In genomic region chr11:35491231-35491871, GRCh38 we compare ENCODE assay signal across 15 cellular contexts. TPM values are rescaled to one million over a fixed set of nuclear protein-coding genes. Genes with fewer than 3 reads are reported as not detected.
A peak's percentile ranks its signal among the peaks of the same experiment; 100 is the strongest.
DNase-seq lines count a peak whose midpoint lies in the region; ATAC-seq and TF ChIP-seq lines count a peak whose summit lies in the region.
"Had no signal": no experiment of that assay in that cellular context is flagged by ENCODE, and none has a peak within 500 bp of the region (broad histone marks: within the 10 kb centered on the region; RNA-seq: fewer than 3 reads in every experiment).

No MANE protein-coding gene starts in this region.

- DNase-seq in AG08396 (ENCODE audit: low spot score) (peak; percentile 74), LHCN-M2 (ENCODE audit: low read depth) (peak; percentile 80), dedifferentiated amniotic fluid mesenchymal stem cell (ENCODE audit: extremely low spot score) (peak; percentile 94), UCSD-AML1 (lab: John Stamatoyannopoulos, UW; ENCODE audit: unreplicated experiment) (no peak), gastrocnemius medialis (no peak)
- DNase-seq: activated CD4-positive, alpha-beta T cell treated with anti-CD3 and anti-CD28 coated beads for 48 hours; endodermal cell; NCI-H2171 treated with DMSO at 0.1 percent for 48 hours; OCI-M1; stimulated activated CD4-positive, alpha-beta T cell treated with anti-CD3 and anti-CD28 coated beads, Interleukin-2, amount 100 ng/mL, for 24 hours had no signal

- H3K36me3 ChIP-seq in mesodermal cell (ENCODE audit: control insufficient read depth, insufficient read depth, low read length) (peaks cover 8% of the 10 kb centered on the region), gastrocnemius medialis (no peaks in the 10 kb centered on the region)
- H3K36me3 ChIP-seq: ascending aorta had no signal

- no peak for ATAC-seq in GM21390 (IDR thresholded peaks at IDR 0.05; ENCODE audit: unreplicated experiment)
- ATAC-seq in GM19455 (IDR thresholded peaks at IDR 0.05; ENCODE audit: unreplicated experiment), result no peak
- ATAC-seq in gastrocnemius medialis, result no peak

- H3K27ac ChIP-seq in mesodermal cell (ENCODE audit: low read depth, low read length, severe bottlenecking), result peak overlapping the region; percentile 52
- H3K27ac ChIP-seq in gastrocnemius medialis, result no peak overlapping the region
- H3K27ac ChIP-seq: ascending aorta, C4-2B had no signal

- no peaks in the 10 kb centered on the region for H3K27me3 ChIP-seq in gastrocnemius medialis
- H3K27me3 ChIP-seq: ascending aorta had no signal

- TF ChIP-seq POLR2A in gastrocnemius medialis (IDR thresholded peaks at IDR 0.05), result no peak

- 78 to 100% methylated on average over 3 to 4 of the region's 4 CpGs for WGBS in mesodermal cell (ENCODE audit: insufficient coverage in 2 of 2), 2 experiments

- H3K4me1 ChIP-seq in mesodermal cell (ENCODE audit: control insufficient read depth, insufficient read depth, low read length, poor library complexity, severe bottlenecking) (peaks cover 13% of the 10 kb centered on the region), gastrocnemius medialis (no peaks in the 10 kb centered on the region)
- H3K4me1 ChIP-seq: ascending aorta had no signal

- in situ Hi-C loops in gastrocnemius medialis (cut with MboI; ENCODE audit: low sequenced_read_pairs in 4 of 4), result no loop called here

- H3K4me3 ChIP-seq in mesodermal cell (ENCODE audit: extremely low read depth, insufficient read depth, low read length, poor library complexity, severe bottlenecking) (no peak overlapping the region), gastrocnemius medialis (no peak overlapping the region)
- H3K4me3 ChIP-seq: ascending aorta had no signal

- TF ChIP-seq CTCF in gastrocnemius medialis (IDR thresholded peaks at IDR 0.05 in 4 of 5, conservative IDR thresholded peaks at IDR 0.05 in 1 of 5), result no peak

- peaks cover 14% of the 10 kb centered on the region for H3K9me3 ChIP-seq in mesodermal cell (ENCODE audit: control insufficient read depth, low read length)
- H3K9me3 ChIP-seq in gastrocnemius medialis, result no peaks in the 10 kb centered on the region
- H3K9me3 ChIP-seq: ascending aorta had no signal

- intact Hi-C loops in gastrocnemius medialis (cut with DNase I; ENCODE audit: low total_unique reads), result no loop called here

RNA-seq across cellular contexts. Expression of gene PAMR1, which starts 34.1 kb away (rescaled TPM):
- total RNA-seq in LHCN-M2 (2014; rRNA removed), result 0.23 and 0.26 TPM in 2 replicates
- polyA plus RNA-seq in LHCN-M2 (2012), result 0.46 TPM
- 25.2 TPM for polyA plus RNA-seq in mesodermal cell (2013, experiment 1 of 2)
- polyA plus RNA-seq in mesodermal cell (2013, experiment 2 of 2), result 32.5 TPM
- 1 to 10 TPM in 3 of 4 donors, under 1 TPM in 1; 0.49 to 3.2 (median 1.4) TPM for total RNA-seq in gastrocnemius medialis

Comparison
In these comparisons a context has a peak if more than half of its experiments do, and no peak if none do; other contexts are left out.
1. DNase-seq: peak in AG08396 (single experiment), LHCN-M2 (single experiment) and dedifferentiated amniotic fluid mesenchymal stem cell (single experiment); none in UCSD-AML1 (single experiment) and gastrocnemius medialis (0 of 2).